In the genomic region with DNA sequence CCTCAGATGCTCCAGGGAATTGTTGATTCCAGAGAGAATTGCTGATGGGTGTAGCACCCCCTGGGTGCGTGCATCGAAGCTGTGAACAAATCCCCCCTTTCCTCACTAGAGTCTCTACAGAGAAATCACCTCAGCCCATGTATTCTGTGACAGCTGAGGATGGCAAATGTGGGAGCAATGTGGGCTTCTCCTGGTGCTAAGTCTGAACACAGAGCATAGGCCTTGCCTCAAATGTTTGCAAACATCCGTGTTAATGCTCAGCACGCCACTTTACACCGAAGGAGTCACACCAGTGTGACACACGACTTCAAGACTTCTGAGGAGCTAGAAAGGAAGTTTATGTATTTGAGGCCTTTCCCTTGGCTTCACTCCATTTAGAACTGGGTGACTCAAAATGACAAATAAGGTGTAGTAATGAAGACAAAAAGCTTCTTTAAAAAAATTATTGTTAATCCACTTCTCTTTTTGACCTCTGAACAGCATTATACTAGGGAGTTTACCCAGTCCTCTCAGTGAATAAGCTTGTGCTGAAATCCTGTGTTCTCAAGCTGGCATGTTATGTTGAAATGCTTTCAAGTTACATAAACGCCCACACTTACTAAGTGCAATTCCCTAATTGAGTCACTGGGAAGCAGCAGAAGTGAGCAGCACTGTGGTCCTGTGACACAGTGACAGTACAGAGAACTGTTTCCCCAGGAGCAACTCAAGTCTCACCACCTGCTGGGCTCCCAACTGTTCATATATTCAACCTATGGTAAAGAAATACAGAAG, we compare ENCODE assay signal across 8 cellular contexts.
A peak's percentile ranks its signal among the peaks of the same experiment; 100 is the strongest.
DNase-seq lines count a peak whose midpoint lies in the region; ATAC-seq and TF ChIP-seq lines count a peak whose summit lies in the region.

No MANE protein-coding gene starts in this region.

- intact Hi-C loops in prostate gland (cut with DNase I): no loop called here

- 24% methylated on average over 7 of the region's 7 CpGs for WGBS in prostate gland

- DNase-seq in GF-D8 (lab: John Stamatoyannopoulos, UW) (peak; percentile 94), UCSD-AML1 (lab: John Stamatoyannopoulos, UW; ENCODE audit: unreplicated experiment) (peak; percentile 43), glomerular visceral epithelial cell (ENCODE audit: extremely low spot score) (peak; percentile 45), prostate gland (ENCODE audit: low spot score) (peak; percentile 11), NK-92 (lab: John Stamatoyannopoulos, UW; ENCODE audit: unreplicated experiment) (no peak), T-helper 9 cell (no peak)

- peak; percentile 80 for ATAC-seq in GM21367 (IDR thresholded peaks at IDR 0.05; ENCODE audit: unreplicated experiment)
- peak; percentile 74 for ATAC-seq in HG03521 (IDR thresholded peaks at IDR 0.05; ENCODE audit: unreplicated experiment)

- peak in 1 of 4 experiments; percentile 8 for TF ChIP-seq CTCF in prostate gland (IDR thresholded peaks at IDR 0.05)

- no peaks in the 10 kb centered on the region for H3K36me3 ChIP-seq in prostate gland

- H3K27ac ChIP-seq in prostate gland: no peak overlapping the region

- TF ChIP-seq POLR2A in prostate gland (IDR thresholded peaks at IDR 0.05): no peak

- H3K27me3 ChIP-seq in prostate gland (replicated peaks; ENCODE audit: insufficient read depth): no peaks in the 10 kb centered on the region

- H3K4me1 ChIP-seq in prostate gland (replicated peaks): no peaks in the 10 kb centered on the region

- H3K9me3 ChIP-seq in prostate gland: no peaks in the 10 kb centered on the region

- H3K4me3 ChIP-seq in prostate gland: no peak overlapping the region

Comparison
In these comparisons a context has a peak if more than half of its experiments do, and no peak if none do; other contexts are left out.
1. DNase-seq: peak in GF-D8 (single experiment), UCSD-AML1 (single experiment), glomerular visceral epithelial cell (single experiment) and prostate gland (single experiment); none in NK-92 (single experiment) and T-helper 9 cell (single experiment).